Comparison of ENCODE assay signal across 8 cellular contexts in the genomic region with DNA sequence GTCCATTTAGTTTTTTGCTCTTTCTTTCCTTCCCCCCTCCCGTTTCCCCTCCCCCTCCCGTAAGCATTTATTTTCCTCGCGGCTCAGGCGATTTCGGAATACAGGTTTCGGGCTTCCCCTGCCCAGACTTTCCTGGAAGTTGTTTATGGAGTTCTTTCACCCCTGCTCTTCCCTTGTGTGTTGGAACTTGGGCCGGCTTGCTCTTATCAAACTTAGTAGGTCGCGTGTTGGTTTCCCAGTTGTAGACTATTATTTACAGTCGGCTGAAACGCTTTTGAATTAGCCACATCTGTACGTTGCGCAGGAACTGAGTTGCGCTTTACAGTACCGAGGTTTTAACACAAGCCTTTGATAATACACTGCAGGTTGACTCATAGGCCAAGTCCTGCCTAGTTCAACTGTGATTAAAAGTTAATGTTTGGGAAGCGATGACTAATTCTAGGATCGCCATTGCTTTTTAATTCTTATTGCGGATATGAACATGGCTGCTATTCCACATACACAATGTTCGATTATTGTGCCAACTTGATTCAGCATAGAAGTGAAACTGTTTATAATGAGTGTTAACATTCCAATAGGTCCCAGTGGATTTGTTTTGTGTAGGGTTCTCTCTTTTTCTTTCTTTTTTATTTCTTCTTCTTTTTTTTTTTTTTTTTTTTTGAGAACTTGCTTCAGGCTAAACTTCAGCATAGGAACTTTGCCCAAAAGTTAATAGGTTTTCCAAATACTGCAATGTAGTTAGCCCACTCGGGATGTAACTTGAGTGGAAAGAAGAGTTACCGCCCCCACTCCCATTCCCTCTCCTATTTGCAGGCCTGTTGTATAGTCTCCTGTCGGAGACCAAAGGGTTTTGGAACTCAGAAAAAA. TPM values are rescaled to one million over a fixed set of nuclear protein-coding genes. Genes with fewer than 3 reads are reported as not detected.
DNase-seq lines count a peak whose midpoint lies in the region; ATAC-seq and TF ChIP-seq lines count a peak whose summit lies in the region.

No MANE protein-coding gene starts in this region.

- H3K9me3 ChIP-seq in SK-N-MC (ENCODE audit: low read depth, low read length) (no peaks in the 10 kb centered on the region), right lobe of liver (no peaks in the 10 kb centered on the region), testis (no peaks in the 10 kb centered on the region)

- H3K9ac ChIP-seq in SK-N-MC (ENCODE audit: insufficient read length): peak overlapping the region; percentile 83

- H3K27me3 ChIP-seq in right lobe of liver (no peaks in the 10 kb centered on the region), testis (no peaks in the 10 kb centered on the region)

- H3K4me1 ChIP-seq in right lobe of liver (peaks cover 0 to 38% (median 11%) of the 10 kb centered on the region in 4 donors), testis (peaks cover 24% of the 10 kb centered on the region)

- H3K4me3 ChIP-seq in GM12865 (ENCODE audit: low read depth, low read length) (no peak overlapping the region), SK-N-MC (peak overlapping the region; percentile 99), right lobe of liver (peak overlapping the region; percentile 66 to 81 (median 80)), testis (peak overlapping the region; percentile 78 to 94)

- intact Hi-C loops in right lobe of liver (cut with DNase I) (no loop called here), testis (cut with DNase I; ENCODE audit: low total_unique reads) (no loop called here)

- H3K27ac ChIP-seq in SK-N-MC (peak overlapping the region; percentile 85), right lobe of liver (peak overlapping the region; percentile 86 to 94 (median 92)), testis (peak overlapping the region; percentile 96 to 98)

- TF ChIP-seq CTCF in GM12865 (IDR thresholded peaks at IDR 0.05; ENCODE audit: insufficient read depth, low read depth, low read length, missing control alignments) (no peak), right lobe of liver (IDR thresholded peaks at IDR 0.05) (no peak), testis (IDR thresholded peaks at IDR 0.05) (no peak)

- ATAC-seq in right lobe of liver (peak; percentile 42 to 65 (median 56)), HG03520 (IDR thresholded peaks at IDR 0.05; ENCODE audit: unreplicated experiment) (no peak)

- peak; percentile 11 for DNase-seq in GM12865 (ENCODE audit: low read depth)
- no peak for DNase-seq in SK-N-MC (ENCODE audit: low read depth, low spot score)
- peak; percentile 91 for DNase-seq in dermis blood vessel endothelial cell
- peak; percentile 34 to 58 (median 57) for DNase-seq in right lobe of liver
- peak; percentile 60 for DNase-seq in testis
- no peak for DNase-seq in NCI-H2029 (lab: John Stamatoyannopoulos, UW)
- DNase-seq in occipital lobe (lab: John Stamatoyannopoulos, UW): no peak

- TF ChIP-seq POLR2A in right lobe of liver (IDR thresholded peaks at IDR 0.05): peak; percentile 37
- TF ChIP-seq POLR2A in testis (IDR thresholded peaks at IDR 0.05): no peak

- H3K36me3 ChIP-seq in SK-N-MC (ENCODE audit: insufficient read depth, low read length) (peaks cover 21% of the 10 kb centered on the region), right lobe of liver (no peaks in the 10 kb centered on the region), testis (ENCODE audit: low read depth, missing control alignments) (no peaks in the 10 kb centered on the region)

- 1% methylated on average over 23 of the region's 23 CpGs for WGBS in right lobe of liver (ENCODE audit: insufficient coverage, low coverage, low lambda C conversion rate, missing lambda C conversion rate)
- WGBS in testis, 2 donors: 1% methylated on average over 23 of the region's 23 CpGs

RNA-seq across cellular contexts. Expression of gene YAP1, which starts 1.8 kb away (rescaled TPM):
- total RNA-seq in dermis blood vessel endothelial cell (84.2 and 85.0 TPM in 2 replicates), right lobe of liver (10 to 100 TPM; 17.9 to 60.5 (median 36.3) TPM), testis (100 to 1,000 TPM; 110 to 144 TPM), occipital lobe (18.7 TPM)
- 44.2 TPM for polyA plus RNA-seq in testis (ENCODE audit: insufficient read depth, low read depth, low replicate concordance)

Comparison
In these comparisons a context has a peak if more than half of its experiments do, and no peak if none do; other contexts are left out.
1. DNase-seq: peak in GM12865 (single experiment), dermis blood vessel endothelial cell (single experiment), right lobe of liver (3 of 3) and testis (single experiment); none in SK-N-MC (single experiment), NCI-H2029 (single experiment) and occipital lobe (single experiment).
2. Peak in every context shown above with its lines, with median percentiles within 50 percentile points of each other: H3K27ac ChIP-seq.